ENCODE assay signal across 9 cellular contexts in genomic region chr18:63844254-63844653, GRCh38. TPM values are rescaled to one million over a fixed set of nuclear protein-coding genes. Genes with fewer than 3 reads are reported as not detected.
A peak's percentile ranks its signal among the peaks of the same experiment; 100 is the strongest.
DNase-seq lines count a peak whose midpoint lies in the region; ATAC-seq and TF ChIP-seq lines count a peak whose summit lies in the region.
"Had no signal": no experiment of that assay in that cellular context is flagged by ENCODE, and none has a peak within 500 bp of the region (broad histone marks: within the 10 kb centered on the region; RNA-seq: fewer than 3 reads in every experiment).

No MANE protein-coding gene starts in this region.

- H3K18ac ChIP-seq in IMR-90 (ENCODE audit: low read depth, low read length), result no peak overlapping the region

- TF ChIP-seq POLR2A in IMR-90 (IDR thresholded peaks at IDR 0.05; ENCODE audit: low read depth, low read length), result no peak

- H4K20me1 ChIP-seq in IMR-90 (ENCODE audit: insufficient read depth, low read length), result no peaks in the 10 kb centered on the region

- H2BK20ac ChIP-seq in IMR-90 (ENCODE audit: low read depth, low read length), result peak overlapping the region; percentile 22; the same call in 1 of the 2 replicates

- no peak overlapping the region for H2AK9ac ChIP-seq in IMR-90 (replicated peaks; ENCODE audit: low read depth, low read length, poor library complexity)

- H4K8ac ChIP-seq in IMR-90 (ENCODE audit: low read depth in 2 of 2, low read length in 2 of 2), result no peak overlapping the region

- no peak overlapping the region for H2BK5ac ChIP-seq in IMR-90 (ENCODE audit: low read depth, low read length, poor library complexity, severe bottlenecking)

- no peak overlapping the region for H3K9ac ChIP-seq in IMR-90 (ENCODE audit: low read depth, low read length)

- H3K9me1 ChIP-seq in IMR-90 (ENCODE audit: insufficient read depth, low read length), result no peaks in the 10 kb centered on the region

- H3K23ac ChIP-seq in IMR-90 (ENCODE audit: low read depth, low read length), result no peak overlapping the region

- H4K91ac ChIP-seq in IMR-90 (ENCODE audit: insufficient read depth, low read depth, low read length), result no peak overlapping the region

- intact Hi-C loops in IMR-90 (cut with micrococcal nuclease), result loop anchor here (1.0 to 10.0 kb wide), 3 partner anchors 92 to 829 kb away; no protein-coding TSS in a partner anchor

- H3K79me1 ChIP-seq in IMR-90 (ENCODE audit: low read depth in 1 of 2, low read length in 2 of 2), result no peaks in the 10 kb centered on the region

- no peak overlapping the region for H3K4me2 ChIP-seq in IMR-90 (ENCODE audit: low read depth, low read length)

- H3K14ac ChIP-seq in IMR-90 (replicated peaks; ENCODE audit: low read depth, low read length), result no peak overlapping the region

- POLR2A ChIA-PET in IMR-90 (lab: Charles Lee; ENCODE audit: unreplicated experiment), result interaction anchor here (1.1 kb wide), 1 partner anchor 327 kb away, joined by 3 read pairs; no protein-coding TSS in a partner anchor

- peak; percentile 71 for TF ChIP-seq CTCF in IMR-90 (conservative IDR thresholded peaks at IDR 0.05; ENCODE audit: low read depth, low read length)

- dilution Hi-C loops in IMR-90 (cut with HindIII; ENCODE audit: low sequenced_read_pairs, unreplicated experiment), result no loop called here

- ATAC-seq in GM19043 (IDR thresholded peaks at IDR 0.05; ENCODE audit: low read depth, unreplicated experiment) (peak; percentile 60), IMR-90 (ENCODE audit: low read depth) (peak; percentile 81), SK-N-SH treated with all-trans-retinoic acid at 6 μM for 48 hours (peak; percentile 87), left lobe of liver (peak; percentile 72), GM19452 (IDR thresholded peaks at IDR 0.05; ENCODE audit: unreplicated experiment) (no peak), GM19324 (IDR thresholded peaks at IDR 0.05; ENCODE audit: low FRiP score, unreplicated experiment) (no peak)

- no peaks in the 10 kb centered on the region for H3K9me3 ChIP-seq in IMR-90 (ENCODE audit: control insufficient read depth, insufficient read depth, low read length)

- no peaks in the 10 kb centered on the region for H3K27me3 ChIP-seq in IMR-90 (ENCODE audit: control insufficient read depth, insufficient read depth, low read length)

- no peak overlapping the region for H3K4ac ChIP-seq in IMR-90 (ENCODE audit: low read depth, low read length)

- H3K4me3 ChIP-seq in IMR-90 (ENCODE audit: insufficient read depth, low read depth, low read length), result no peak overlapping the region

- no TSS peak for BruUV-seq in IMR-90 (replicated peaks; lab: Mats Ljungman, UMichigan)

- TF ChIP-seq RAD21 in IMR-90 (IDR thresholded peaks at IDR 0.05; ENCODE audit: low read length), result peak; percentile 85

- no peak overlapping the region for H3K27ac ChIP-seq in IMR-90 (ENCODE audit: insufficient read depth, low read length)

- no peak overlapping the region for H3K56ac ChIP-seq in IMR-90 (ENCODE audit: extremely low read depth, insufficient read depth, low read length)

- CTCF ChIA-PET in IMR-90 (lab: Yijun Ruan, JAX), result interaction anchor here (0.7 to 3.6 kb wide), 6 partner anchors 92 to 326 kb away, joined by 3 to 22 read pairs (median 5); no protein-coding TSS in a partner anchor

- H2BK120ac ChIP-seq in IMR-90 (ENCODE audit: low read depth, low read length), result no peak overlapping the region

- H4K5ac ChIP-seq in IMR-90 (ENCODE audit: low read depth, low read length), result no peak overlapping the region

- H2AK5ac ChIP-seq in IMR-90 (ENCODE audit: low read depth, low read length), result peak overlapping the region; percentile 83; the same call in 1 of the 2 replicates

- in situ Hi-C loops in IMR-90 (cut with MboI; ENCODE audit: low sequenced_read_pairs), result no loop called here

- no peaks in the 10 kb centered on the region for H3K4me1 ChIP-seq in IMR-90 (ENCODE audit: control insufficient read depth, insufficient read depth, low read length)

- DNase-seq in CD1c-positive myeloid dendritic cell (ENCODE audit: extremely low spot score), result peak; percentile 22
- peak; percentile 67 for DNase-seq in IMR-90
- no peak for DNase-seq in left lobe of liver (ENCODE audit: low spot score)
- no peak for DNase-seq in activated CD4-positive, CD25-positive, alpha-beta regulatory T cell (lab: John Stamatoyannopoulos, UW)

- no peaks in the 10 kb centered on the region for H3K36me3 ChIP-seq in IMR-90 (ENCODE audit: control insufficient read depth, insufficient read depth, low read length)

- peak overlapping the region; percentile 28 for H2AFZ ChIP-seq in IMR-90 (replicated peaks; ENCODE audit: low read length, poor library complexity)

- WGBS in IMR-90 (ENCODE audit: extremely low coverage in 2 of 2, insufficient read length in 1 of 2), 2 experiments, result no CpG with 5 or more reads among the region's 3 CpGs

- H2BK15ac ChIP-seq in IMR-90 (ENCODE audit: low read depth, low read length), result no peak overlapping the region; the same call in 2 of the 3 replicates

TF ChIP-seq in IMR-90, 13 proteins besides CTCF, POLR2A, EP300 and RAD21:
- TF ChIP-seq CEBPB (IDR thresholded peaks at IDR 0.05; ENCODE audit: low read depth, low read length) (no peak), SMC3 (IDR thresholded peaks at IDR 0.05; ENCODE audit: low read depth, low read length) (peak; percentile 89)

TF ChIP-seq in SK-N-SH treated with all-trans-retinoic acid at 6 μM for 48 hours, 23 proteins besides CTCF, POLR2A, EP300 and RAD21:
- no peak for TF ChIP-seq RARB (CRISPR knock-in tag; IDR thresholded peaks at IDR 0.05)
- TF ChIP-seq GLIS3 (CRISPR knock-in tag; IDR thresholded peaks at IDR 0.05), result no peak
- no peak for TF ChIP-seq PATZ1 (CRISPR knock-in tag; IDR thresholded peaks at IDR 0.05; ENCODE audit: borderline replicate concordance)
- no peak for TF ChIP-seq ZC3H10 (CRISPR knock-in tag; IDR thresholded peaks at IDR 0.05)
- no peak for TF ChIP-seq TCF4 (CRISPR knock-in tag; IDR thresholded peaks at IDR 0.05; ENCODE audit: borderline replicate concordance)
- no peak for TF ChIP-seq ESRRG (CRISPR knock-in tag; IDR thresholded peaks at IDR 0.05)
- TF ChIP-seq ARNTL (CRISPR knock-in tag; IDR thresholded peaks at IDR 0.05; ENCODE audit: borderline replicate concordance, low read depth), result no peak

RNA-seq across cellular contexts. Expression of gene SERPINB2, which starts 43.3 kb away (rescaled TPM):
- 34.4 and 43.0 TPM in 2 replicates for total RNA-seq in IMR-90 (2012; rRNA removed)
- polyA plus RNA-seq in IMR-90 (2012; rRNA removed), result 32.1 and 46.4 TPM in 2 replicates
- polyA plus RNA-seq in IMR-90 (2012; cell fraction: cytosol; rRNA removed), result 5.3 and 22.9 TPM in 2 replicates
- polyA plus RNA-seq in IMR-90 (2012; cell fraction: nucleus; rRNA removed; ENCODE audit: low replicate concordance), result 5.4 and 32.1 TPM in 2 replicates
- not detected for total RNA-seq in left lobe of liver
- polyA plus RNA-seq: IgD-negative memory B cell had no signal

Comparison
In these comparisons a context has a peak if more than half of its experiments do, and no peak if none do; other contexts are left out.
1. DNase-seq: peak in CD1c-positive myeloid dendritic cell (single experiment) and IMR-90 (single experiment); none in left lobe of liver (single experiment) and activated CD4-positive, CD25-positive, alpha-beta regulatory T cell (0 of 4).
2. ATAC-seq: peak in GM19043 (single experiment), IMR-90 (single experiment), SK-N-SH treated with all-trans-retinoic acid at 6 μM for 48 hours (single experiment) and left lobe of liver (single experiment); none in GM19452 (single experiment) and GM19324 (single experiment).
3. RNA of gene SERPINB2, which starts 43.3 kb away (total RNA-seq): 34.4 to 43.0 TPM in IMR-90; not detected in left lobe of liver (single experiment); every median in the first group is over 10 times any median in the second.